In the genomic region with DNA sequence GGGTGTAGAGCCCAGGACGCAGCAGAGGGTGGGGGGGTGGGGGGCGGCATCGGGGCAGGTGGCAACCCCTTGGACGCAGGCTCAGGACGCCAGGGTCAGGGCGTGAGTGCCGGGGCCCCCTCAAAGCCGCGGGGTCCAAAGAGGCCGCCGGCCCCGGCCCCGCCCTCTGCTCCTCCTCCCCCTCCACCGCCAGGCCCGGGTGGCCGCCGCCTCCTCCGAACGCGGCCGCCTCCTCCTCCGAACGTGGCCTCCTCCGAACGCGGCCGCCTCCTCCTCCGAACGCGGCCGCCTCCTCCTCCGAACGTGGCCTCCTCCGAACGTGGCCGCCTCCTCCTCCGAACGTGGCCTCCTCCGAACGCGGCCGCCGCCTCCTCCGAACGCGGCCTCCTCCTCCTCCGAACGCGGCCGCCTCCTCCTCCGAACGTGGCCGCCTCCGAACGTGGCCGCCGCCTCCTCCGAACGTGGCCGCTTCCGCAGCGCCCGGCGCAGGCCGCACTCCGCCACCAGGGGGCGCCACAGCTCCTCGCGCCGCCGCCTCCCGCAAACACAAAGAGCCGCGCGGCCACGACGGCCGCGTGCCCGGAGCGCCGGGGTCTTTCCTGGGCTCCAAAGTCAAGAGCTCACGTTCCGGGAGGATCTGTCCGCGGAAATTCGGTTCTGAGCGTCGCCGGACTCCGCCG, we compare ENCODE assay signal across 1 cellular context.
TF ChIP-seq lines count a peak whose summit lies in the region.

No MANE protein-coding gene starts in this region.

TF ChIP-seq in HepG2, 621 proteins besides CTCF, POLR2A, EP300 and RAD21 (continued from another document and continues in another):
- no peak for TF ChIP-seq CEBPB (IDR thresholded peaks at IDR 0.05; ENCODE audit: borderline replicate concordance, low read depth, low read length)
- TF ChIP-seq, protein P1, sequence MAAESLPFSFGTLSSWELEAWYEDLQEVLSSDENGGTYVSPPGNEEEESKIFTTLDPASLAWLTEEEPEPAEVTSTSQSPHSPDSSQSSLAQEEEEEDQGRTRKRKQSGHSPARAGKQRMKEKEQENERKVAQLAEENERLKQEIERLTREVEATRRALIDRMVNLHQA (CRISPR knock-in tag; IDR thresholded peaks at IDR 0.05), result no peak
- no peak for TF ChIP-seq ZNF12 (CRISPR knock-in tag; IDR thresholded peaks at IDR 0.05)
- TF ChIP-seq, protein P2, sequence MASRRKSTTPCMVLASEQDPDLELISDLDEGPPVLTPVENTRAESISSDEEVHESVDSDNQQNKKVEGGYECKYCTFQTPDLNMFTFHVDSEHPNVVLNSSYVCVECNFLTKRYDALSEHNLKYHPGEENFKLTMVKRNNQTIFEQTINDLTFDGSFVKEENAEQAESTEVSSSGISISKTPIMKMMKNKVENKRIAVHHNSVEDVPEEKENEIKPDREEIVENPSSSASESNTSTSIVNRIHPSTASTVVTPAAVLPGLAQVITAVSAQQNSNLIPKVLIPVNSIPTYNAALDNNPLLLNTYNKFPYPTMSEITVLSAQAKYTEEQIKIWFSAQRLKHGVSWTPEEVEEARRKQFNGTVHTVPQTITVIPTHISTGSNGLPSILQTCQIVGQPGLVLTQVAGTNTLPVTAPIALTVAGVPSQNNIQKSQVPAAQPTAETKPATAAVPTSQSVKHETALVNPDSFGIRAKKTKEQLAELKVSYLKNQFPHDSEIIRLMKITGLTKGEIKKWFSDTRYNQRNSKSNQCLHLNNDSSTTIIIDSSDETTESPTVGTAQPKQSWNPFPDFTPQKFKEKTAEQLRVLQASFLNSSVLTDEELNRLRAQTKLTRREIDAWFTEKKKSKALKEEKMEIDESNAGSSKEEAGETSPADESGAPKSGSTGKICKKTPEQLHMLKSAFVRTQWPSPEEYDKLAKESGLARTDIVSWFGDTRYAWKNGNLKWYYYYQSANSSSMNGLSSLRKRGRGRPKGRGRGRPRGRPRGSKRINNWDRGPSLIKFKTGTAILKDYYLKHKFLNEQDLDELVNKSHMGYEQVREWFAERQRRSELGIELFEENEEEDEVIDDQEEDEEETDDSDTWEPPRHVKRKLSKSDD (CRISPR knock-in tag; IDR thresholded peaks at IDR 0.05; ENCODE audit: low read depth), result peak; percentile 70; the same call in 1 of the 2 replicates
- TF ChIP-seq ZNF207 (IDR thresholded peaks at IDR 0.05; ENCODE audit: borderline replicate concordance), result no peak
- TF ChIP-seq SMC3 (IDR thresholded peaks at IDR 0.05; ENCODE audit: low read length), result peak; percentile 13; the same call in 1 of the 2 replicates
- TF ChIP-seq, protein P3, sequence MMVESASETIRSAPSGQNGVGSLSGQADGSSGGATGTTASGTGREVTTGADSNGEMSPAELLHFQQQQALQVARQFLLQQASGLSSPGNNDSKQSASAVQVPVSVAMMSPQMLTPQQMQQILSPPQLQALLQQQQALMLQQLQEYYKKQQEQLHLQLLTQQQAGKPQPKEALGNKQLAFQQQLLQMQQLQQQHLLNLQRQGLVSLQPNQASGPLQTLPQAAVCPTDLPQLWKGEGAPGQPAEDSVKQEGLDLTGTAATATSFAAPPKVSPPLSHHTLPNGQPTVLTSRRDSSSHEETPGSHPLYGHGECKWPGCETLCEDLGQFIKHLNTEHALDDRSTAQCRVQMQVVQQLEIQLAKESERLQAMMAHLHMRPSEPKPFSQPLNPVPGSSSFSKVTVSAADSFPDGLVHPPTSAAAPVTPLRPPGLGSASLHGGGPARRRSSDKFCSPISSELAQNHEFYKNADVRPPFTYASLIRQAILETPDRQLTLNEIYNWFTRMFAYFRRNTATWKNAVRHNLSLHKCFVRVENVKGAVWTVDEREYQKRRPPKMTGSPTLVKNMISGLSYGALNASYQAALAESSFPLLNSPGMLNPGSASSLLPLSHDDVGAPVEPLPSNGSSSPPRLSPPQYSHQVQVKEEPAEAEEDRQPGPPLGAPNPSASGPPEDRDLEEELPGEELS (CRISPR knock-in tag; IDR thresholded peaks at IDR 0.05), result no peak; the same call in 1 of the 2 replicates
- TF ChIP-seq RFX5 (IDR thresholded peaks at IDR 0.05; ENCODE audit: low read depth, low read length), result no peak
- TF ChIP-seq, protein P4, sequence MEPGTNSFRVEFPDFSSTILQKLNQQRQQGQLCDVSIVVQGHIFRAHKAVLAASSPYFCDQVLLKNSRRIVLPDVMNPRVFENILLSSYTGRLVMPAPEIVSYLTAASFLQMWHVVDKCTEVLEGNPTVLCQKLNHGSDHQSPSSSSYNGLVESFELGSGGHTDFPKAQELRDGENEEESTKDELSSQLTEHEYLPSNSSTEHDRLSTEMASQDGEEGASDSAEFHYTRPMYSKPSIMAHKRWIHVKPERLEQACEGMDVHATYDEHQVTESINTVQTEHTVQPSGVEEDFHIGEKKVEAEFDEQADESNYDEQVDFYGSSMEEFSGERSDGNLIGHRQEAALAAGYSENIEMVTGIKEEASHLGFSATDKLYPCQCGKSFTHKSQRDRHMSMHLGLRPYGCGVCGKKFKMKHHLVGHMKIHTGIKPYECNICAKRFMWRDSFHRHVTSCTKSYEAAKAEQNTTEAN (CRISPR knock-in tag; conservative IDR thresholded peaks at IDR 0.05), result no peak
- TF ChIP-seq ZBTB3 (CRISPR knock-in tag; IDR thresholded peaks at IDR 0.05; ENCODE audit: borderline replicate concordance, low read depth), result no peak
- TF ChIP-seq, protein P5, sequence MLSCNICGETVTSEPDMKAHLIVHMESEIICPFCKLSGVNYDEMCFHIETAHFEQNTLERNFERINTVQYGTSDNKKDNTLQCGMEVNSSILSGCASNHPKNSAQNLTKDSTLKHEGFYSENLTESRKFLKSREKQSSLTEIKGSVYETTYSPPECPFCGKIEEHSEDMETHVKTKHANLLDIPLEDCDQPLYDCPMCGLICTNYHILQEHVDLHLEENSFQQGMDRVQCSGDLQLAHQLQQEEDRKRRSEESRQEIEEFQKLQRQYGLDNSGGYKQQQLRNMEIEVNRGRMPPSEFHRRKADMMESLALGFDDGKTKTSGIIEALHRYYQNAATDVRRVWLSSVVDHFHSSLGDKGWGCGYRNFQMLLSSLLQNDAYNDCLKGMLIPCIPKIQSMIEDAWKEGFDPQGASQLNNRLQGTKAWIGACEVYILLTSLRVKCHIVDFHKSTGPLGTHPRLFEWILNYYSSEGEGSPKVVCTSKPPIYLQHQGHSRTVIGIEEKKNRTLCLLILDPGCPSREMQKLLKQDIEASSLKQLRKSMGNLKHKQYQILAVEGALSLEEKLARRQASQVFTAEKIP (CRISPR knock-in tag; IDR thresholded peaks at IDR 0.05; ENCODE audit: borderline replicate concordance), result no peak
- TF ChIP-seq ARID2 (CRISPR knock-in tag; IDR thresholded peaks at IDR 0.05; ENCODE audit: borderline replicate concordance), result no peak
- TF ChIP-seq ZNF619 (CRISPR knock-in tag; IDR thresholded peaks at IDR 0.05), result no peak
- no peak for TF ChIP-seq KAT7 (CRISPR knock-in tag; IDR thresholded peaks at IDR 0.05; ENCODE audit: borderline replicate concordance)
- no peak for TF ChIP-seq RAD51 (IDR thresholded peaks at IDR 0.05; ENCODE audit: borderline replicate concordance)
- no peak for TF ChIP-seq ZNF292 (CRISPR knock-in tag; IDR thresholded peaks at IDR 0.05; ENCODE audit: borderline replicate concordance, low read depth)
- TF ChIP-seq ARHGAP35 (CRISPR knock-in tag; IDR thresholded peaks at IDR 0.05; ENCODE audit: borderline replicate concordance), result 0 out of 2 replicates have a peak, but pooled peaks have one; percentile 56
- TF ChIP-seq, protein P6, sequence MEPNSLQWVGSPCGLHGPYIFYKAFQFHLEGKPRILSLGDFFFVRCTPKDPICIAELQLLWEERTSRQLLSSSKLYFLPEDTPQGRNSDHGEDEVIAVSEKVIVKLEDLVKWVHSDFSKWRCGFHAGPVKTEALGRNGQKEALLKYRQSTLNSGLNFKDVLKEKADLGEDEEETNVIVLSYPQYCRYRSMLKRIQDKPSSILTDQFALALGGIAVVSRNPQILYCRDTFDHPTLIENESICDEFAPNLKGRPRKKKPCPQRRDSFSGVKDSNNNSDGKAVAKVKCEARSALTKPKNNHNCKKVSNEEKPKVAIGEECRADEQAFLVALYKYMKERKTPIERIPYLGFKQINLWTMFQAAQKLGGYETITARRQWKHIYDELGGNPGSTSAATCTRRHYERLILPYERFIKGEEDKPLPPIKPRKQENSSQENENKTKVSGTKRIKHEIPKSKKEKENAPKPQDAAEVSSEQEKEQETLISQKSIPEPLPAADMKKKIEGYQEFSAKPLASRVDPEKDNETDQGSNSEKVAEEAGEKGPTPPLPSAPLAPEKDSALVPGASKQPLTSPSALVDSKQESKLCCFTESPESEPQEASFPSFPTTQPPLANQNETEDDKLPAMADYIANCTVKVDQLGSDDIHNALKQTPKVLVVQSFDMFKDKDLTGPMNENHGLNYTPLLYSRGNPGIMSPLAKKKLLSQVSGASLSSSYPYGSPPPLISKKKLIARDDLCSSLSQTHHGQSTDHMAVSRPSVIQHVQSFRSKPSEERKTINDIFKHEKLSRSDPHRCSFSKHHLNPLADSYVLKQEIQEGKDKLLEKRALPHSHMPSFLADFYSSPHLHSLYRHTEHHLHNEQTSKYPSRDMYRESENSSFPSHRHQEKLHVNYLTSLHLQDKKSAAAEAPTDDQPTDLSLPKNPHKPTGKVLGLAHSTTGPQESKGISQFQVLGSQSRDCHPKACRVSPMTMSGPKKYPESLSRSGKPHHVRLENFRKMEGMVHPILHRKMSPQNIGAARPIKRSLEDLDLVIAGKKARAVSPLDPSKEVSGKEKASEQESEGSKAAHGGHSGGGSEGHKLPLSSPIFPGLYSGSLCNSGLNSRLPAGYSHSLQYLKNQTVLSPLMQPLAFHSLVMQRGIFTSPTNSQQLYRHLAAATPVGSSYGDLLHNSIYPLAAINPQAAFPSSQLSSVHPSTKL (CRISPR knock-in tag; IDR thresholded peaks at IDR 0.05), result peak; percentile 44
- TF ChIP-seq NFE2L1 (CRISPR knock-in tag; IDR thresholded peaks at IDR 0.05; ENCODE audit: borderline replicate concordance), result no peak
- TF ChIP-seq MIER2 (CRISPR knock-in tag; IDR thresholded peaks at IDR 0.05), result no peak
- TF ChIP-seq MTF2 (CRISPR knock-in tag; IDR thresholded peaks at IDR 0.05; ENCODE audit: borderline replicate concordance), result peak; percentile 99; the same call in 1 of the 2 replicates
- TF ChIP-seq, protein P7, sequence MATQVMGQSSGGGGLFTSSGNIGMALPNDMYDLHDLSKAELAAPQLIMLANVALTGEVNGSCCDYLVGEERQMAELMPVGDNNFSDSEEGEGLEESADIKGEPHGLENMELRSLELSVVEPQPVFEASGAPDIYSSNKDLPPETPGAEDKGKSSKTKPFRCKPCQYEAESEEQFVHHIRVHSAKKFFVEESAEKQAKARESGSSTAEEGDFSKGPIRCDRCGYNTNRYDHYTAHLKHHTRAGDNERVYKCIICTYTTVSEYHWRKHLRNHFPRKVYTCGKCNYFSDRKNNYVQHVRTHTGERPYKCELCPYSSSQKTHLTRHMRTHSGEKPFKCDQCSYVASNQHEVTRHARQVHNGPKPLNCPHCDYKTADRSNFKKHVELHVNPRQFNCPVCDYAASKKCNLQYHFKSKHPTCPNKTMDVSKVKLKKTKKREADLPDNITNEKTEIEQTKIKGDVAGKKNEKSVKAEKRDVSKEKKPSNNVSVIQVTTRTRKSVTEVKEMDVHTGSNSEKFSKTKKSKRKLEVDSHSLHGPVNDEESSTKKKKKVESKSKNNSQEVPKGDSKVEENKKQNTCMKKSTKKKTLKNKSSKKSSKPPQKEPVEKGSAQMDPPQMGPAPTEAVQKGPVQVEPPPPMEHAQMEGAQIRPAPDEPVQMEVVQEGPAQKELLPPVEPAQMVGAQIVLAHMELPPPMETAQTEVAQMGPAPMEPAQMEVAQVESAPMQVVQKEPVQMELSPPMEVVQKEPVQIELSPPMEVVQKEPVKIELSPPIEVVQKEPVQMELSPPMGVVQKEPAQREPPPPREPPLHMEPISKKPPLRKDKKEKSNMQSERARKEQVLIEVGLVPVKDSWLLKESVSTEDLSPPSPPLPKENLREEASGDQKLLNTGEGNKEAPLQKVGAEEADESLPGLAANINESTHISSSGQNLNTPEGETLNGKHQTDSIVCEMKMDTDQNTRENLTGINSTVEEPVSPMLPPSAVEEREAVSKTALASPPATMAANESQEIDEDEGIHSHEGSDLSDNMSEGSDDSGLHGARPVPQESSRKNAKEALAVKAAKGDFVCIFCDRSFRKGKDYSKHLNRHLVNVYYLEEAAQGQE (IDR thresholded peaks at IDR 0.05; ENCODE audit: borderline replicate concordance in 1 of 2, low read depth in 1 of 2, low read length in 2 of 2), result no peak
- TF ChIP-seq KDM3A (CRISPR knock-in tag; IDR thresholded peaks at IDR 0.05; ENCODE audit: low read depth), result no peak
- TF ChIP-seq ZNF564 (CRISPR knock-in tag; IDR thresholded peaks at IDR 0.05), result peak; percentile 50; the same call in 1 of the 2 replicates
- no peak for TF ChIP-seq SRSF1 (optimal IDR thresholded peaks at IDR 0.05; ENCODE audit: low read depth, low read length)
- TF ChIP-seq ZKSCAN1 (IDR thresholded peaks at IDR 0.05; ENCODE audit: low read length), result no peak
- TF ChIP-seq WIZ (CRISPR knock-in tag; IDR thresholded peaks at IDR 0.05), result no peak; the same call in 1 of the 2 replicates
- no peak; the same call in 1 of the 2 replicates for TF ChIP-seq ZSCAN9 (CRISPR knock-in tag; IDR thresholded peaks at IDR 0.05; ENCODE audit: borderline replicate concordance)
- TF ChIP-seq, protein P8, sequence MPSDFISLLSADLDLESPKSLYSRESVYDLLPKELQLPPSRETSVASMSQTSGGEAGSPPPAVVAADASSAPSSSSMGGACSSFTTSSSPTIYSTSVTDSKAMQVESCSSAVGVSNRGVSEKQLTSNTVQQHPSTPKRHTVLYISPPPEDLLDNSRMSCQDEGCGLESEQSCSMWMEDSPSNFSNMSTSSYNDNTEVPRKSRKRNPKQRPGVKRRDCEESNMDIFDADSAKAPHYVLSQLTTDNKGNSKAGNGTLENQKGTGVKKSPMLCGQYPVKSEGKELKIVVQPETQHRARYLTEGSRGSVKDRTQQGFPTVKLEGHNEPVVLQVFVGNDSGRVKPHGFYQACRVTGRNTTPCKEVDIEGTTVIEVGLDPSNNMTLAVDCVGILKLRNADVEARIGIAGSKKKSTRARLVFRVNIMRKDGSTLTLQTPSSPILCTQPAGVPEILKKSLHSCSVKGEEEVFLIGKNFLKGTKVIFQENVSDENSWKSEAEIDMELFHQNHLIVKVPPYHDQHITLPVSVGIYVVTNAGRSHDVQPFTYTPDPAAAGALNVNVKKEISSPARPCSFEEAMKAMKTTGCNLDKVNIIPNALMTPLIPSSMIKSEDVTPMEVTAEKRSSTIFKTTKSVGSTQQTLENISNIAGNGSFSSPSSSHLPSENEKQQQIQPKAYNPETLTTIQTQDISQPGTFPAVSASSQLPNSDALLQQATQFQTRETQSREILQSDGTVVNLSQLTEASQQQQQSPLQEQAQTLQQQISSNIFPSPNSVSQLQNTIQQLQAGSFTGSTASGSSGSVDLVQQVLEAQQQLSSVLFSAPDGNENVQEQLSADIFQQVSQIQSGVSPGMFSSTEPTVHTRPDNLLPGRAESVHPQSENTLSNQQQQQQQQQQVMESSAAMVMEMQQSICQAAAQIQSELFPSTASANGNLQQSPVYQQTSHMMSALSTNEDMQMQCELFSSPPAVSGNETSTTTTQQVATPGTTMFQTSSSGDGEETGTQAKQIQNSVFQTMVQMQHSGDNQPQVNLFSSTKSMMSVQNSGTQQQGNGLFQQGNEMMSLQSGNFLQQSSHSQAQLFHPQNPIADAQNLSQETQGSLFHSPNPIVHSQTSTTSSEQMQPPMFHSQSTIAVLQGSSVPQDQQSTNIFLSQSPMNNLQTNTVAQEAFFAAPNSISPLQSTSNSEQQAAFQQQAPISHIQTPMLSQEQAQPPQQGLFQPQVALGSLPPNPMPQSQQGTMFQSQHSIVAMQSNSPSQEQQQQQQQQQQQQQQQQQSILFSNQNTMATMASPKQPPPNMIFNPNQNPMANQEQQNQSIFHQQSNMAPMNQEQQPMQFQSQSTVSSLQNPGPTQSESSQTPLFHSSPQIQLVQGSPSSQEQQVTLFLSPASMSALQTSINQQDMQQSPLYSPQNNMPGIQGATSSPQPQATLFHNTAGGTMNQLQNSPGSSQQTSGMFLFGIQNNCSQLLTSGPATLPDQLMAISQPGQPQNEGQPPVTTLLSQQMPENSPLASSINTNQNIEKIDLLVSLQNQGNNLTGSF (CRISPR knock-in tag; IDR thresholded peaks at IDR 0.05), result no peak
- TF ChIP-seq PRPF4 (IDR thresholded peaks at IDR 0.05; ENCODE audit: low read depth, low read length, poor library complexity, severe bottlenecking), result no peak
- TF ChIP-seq KLF15 (CRISPR knock-in tag; IDR thresholded peaks at IDR 0.05; ENCODE audit: borderline replicate concordance), result no peak
